Comparison of ENCODE assay signal across 10 cellular contexts in genomic region chr3:11603628-11604027, GRCh38. TPM values are rescaled to one million over a fixed set of nuclear protein-coding genes. Genes with fewer than 3 reads are reported as not detected.
DNase-seq lines count a peak whose midpoint lies in the region; ATAC-seq, FAIRE-seq and TF ChIP-seq lines count a peak whose summit lies in the region.
"Had no signal": no experiment of that assay in that cellular context is flagged by ENCODE, and none has a peak within 500 bp of the region (broad histone marks: within the 10 kb centered on the region; RNA-seq: fewer than 3 reads in every experiment).

No MANE protein-coding gene starts in this region.

- no peak overlapping the region for H3K27ac Mint-ChIP-seq in activated T-cell treated with anti-CD3 and anti-CD28 coated beads, Interleukin-2, amount 50 U/mL, for 72 hours

- H3K4me1 ChIP-seq in HUES48 (ENCODE audit: control insufficient read depth, insufficient read depth, low read length) (peaks cover 63% of the 10 kb centered on the region), GM12878 (ENCODE audit: control insufficient read depth, insufficient read depth, low read length) (peaks cover 14% of the 10 kb centered on the region), kidney (ENCODE audit: control insufficient read depth in 1 of 2, insufficient read depth in 1 of 2, low read depth in 1 of 2, low read length in 2 of 2) (peaks cover 8 to 12% of the 10 kb centered on the region in 2 donors), stomach (peaks cover 26 to 79% (median 61%) of the 10 kb centered on the region in 4 donors)

- no peak for DNase-seq in GM12878 (ENCODE audit: low read depth, low spot score)
- no peak for DNase-seq in kidney
- DNase-seq in stomach, result no peak
- DNase-seq in NOMO-1 treated with dmso at 0.1 percent for 144 hours (lab: John Stamatoyannopoulos, UW; ENCODE audit: unreplicated experiment), result no peak
- no peak for DNase-seq in activated T-cell treated with anti-CD3 and anti-CD28 coated beads, Interleukin-2, amount 50 U/mL, for 72 hours
- no peak for DNase-seq in activated CD8-positive, alpha-beta memory T cell treated with anti-CD3 and anti-CD28 coated beads, Interleukin-2, amount 50 U/mL, for 48 hours
- DNase-seq: activated CD4-positive, alpha-beta T cell treated with anti-CD3 and anti-CD28 coated beads, Interleukin-2, amount 50 U/mL, for 1 hour; NCI-H2081 had no signal

- WGBS in GM12878 (ENCODE audit: insufficient coverage, insufficient replicate concordance, low lambda C conversion rate, missing lambda C conversion rate), result 87% methylated on average over 9 of the region's 9 CpGs
- WGBS in stomach, 5 donors, result 54 to 76% (median 71%) methylated on average over 9 of the region's 9 CpGs

- H3K27ac ChIP-seq in HUES48 (ENCODE audit: low read depth, low read length) (peak overlapping the region; percentile 16), GM12878 (ENCODE audit: control insufficient read depth, insufficient read depth) (peak overlapping the region; percentile 56; the same call in 1 of the 2 replicates), kidney (ENCODE audit: low read depth in 2 of 2, low read length in 2 of 2) (peak overlapping the region; percentile 54 to 68), stomach (peak overlapping the region; percentile 46 to 86 (median 78))

- H3K4me3 ChIP-seq in HUES48 (ENCODE audit: low read depth, low read length), result no peak overlapping the region
- no peak overlapping the region for H3K4me3 ChIP-seq in GM12878
- no peak overlapping the region for H3K4me3 ChIP-seq in kidney (ENCODE audit: low read length in 2 of 2)
- H3K4me3 ChIP-seq in stomach, result no peak overlapping the region

- FAIRE-seq in GM12878 (lab: Jason Lieb, UNC) (no peak), kidney (lab: Jason Lieb, UNC) (no peak)

- H3K9ac ChIP-seq in HUES48 (ENCODE audit: low read depth, low read length), result no peak overlapping the region
- H3K9ac ChIP-seq in GM12878 (ENCODE audit: control insufficient read depth, insufficient read depth, low read length), result no peak overlapping the region
- H3K9ac ChIP-seq in kidney (ENCODE audit: low read length in 2 of 2), result no peak overlapping the region

- H3K36me3 ChIP-seq in HUES48 (ENCODE audit: control insufficient read depth, insufficient read depth, low read length), result peaks cover 14% of the 10 kb centered on the region
- peaks cover 1 to 17% of the 10 kb centered on the region in 2 experiments for H3K36me3 ChIP-seq in GM12878 (ENCODE audit: control insufficient read depth in 2 of 2, insufficient read depth in 2 of 2, low read length in 1 of 2)
- H3K36me3 ChIP-seq in kidney (ENCODE audit: control insufficient read depth in 1 of 2, insufficient read depth in 2 of 2, low read length in 2 of 2), result no peaks in the 10 kb centered on the region
- peaks cover 0 to 22% (median 10%) of the 10 kb centered on the region in 4 donors for H3K36me3 ChIP-seq in stomach

- TF ChIP-seq RAD21 in GM12878 (IDR thresholded peaks at IDR 0.05; ENCODE audit: insufficient read depth, low read depth, low read length), result no peak

- H3K9me3 Mint-ChIP-seq in activated T-cell treated with anti-CD3 and anti-CD28 coated beads, Interleukin-2, amount 50 U/mL, for 72 hours, result no peaks in the 10 kb centered on the region

- CTCF ChIA-PET in GM12878 (lab: Yijun Ruan, JAX), result interaction anchor here (1.3 kb wide), 1 partner anchor 14 kb away, joined by 3 read pairs; no protein-coding TSS in a partner anchor

- H4K20me1 ChIP-seq in GM12878 (ENCODE audit: control insufficient read depth, insufficient read depth), result no peaks in the 10 kb centered on the region

- no TSS peak for BruUV-seq in GM12878 (replicated peaks; lab: Mats Ljungman, UMichigan)

- RAD21 ChIA-PET in GM12878 (lab: Charles Lee; ENCODE audit: unreplicated experiment), result interaction anchor here (1.2 kb wide), 1 partner anchor 35 kb away, joined by 6 read pairs; no protein-coding TSS in a partner anchor

- H3K27me3 Mint-ChIP-seq in activated T-cell treated with anti-CD3 and anti-CD28 coated beads, Interleukin-2, amount 50 U/mL, for 72 hours (ENCODE audit: low read depth), result no peaks in the 10 kb centered on the region

- TF ChIP-seq CTCF in GM12878 (IDR thresholded peaks at IDR 0.05 in 2 of 3, conservative IDR thresholded peaks at IDR 0.05 in 1 of 3; ENCODE audit: control insufficient read depth in 2 of 3, extremely low read depth in 1 of 3, insufficient read depth in 1 of 3, low read depth in 3 of 3, low read length in 3 of 3) (no peak), kidney (IDR thresholded peaks at IDR 0.05; ENCODE audit: borderline replicate concordance, extremely low read depth, insufficient read depth) (no peak), stomach (IDR thresholded peaks at IDR 0.05) (no peak)

- SMC1A ChIA-PET in GM12878 (lab: Charles Lee; ENCODE audit: uncharacterized antibody, unreplicated experiment), result interaction anchor here (0.9 to 5.0 kb wide), 5 partner anchors 11 to 35 kb away, joined by 3 to 35 read pairs (median 7); no protein-coding TSS in a partner anchor

- H3K9me3 ChIP-seq in HUES48 (ENCODE audit: control insufficient read depth, insufficient read depth, low read length) (no peaks in the 10 kb centered on the region), GM12878 (replicated peaks; ENCODE audit: control insufficient read depth, insufficient read depth, low read length) (no peaks in the 10 kb centered on the region; the same call in 2 of the 3 replicates), kidney (ENCODE audit: control insufficient read depth in 1 of 2, low read length in 2 of 2) (no peaks in the 10 kb centered on the region), stomach (no peaks in the 10 kb centered on the region)

- intact Hi-C loops in GM12878 (cut with micrococcal nuclease; ENCODE audit: unreplicated experiment), result loop anchor here (2.0 to 5.0 kb wide), 2 partner anchors 23 to 39 kb away; partner anchors contain the start of gene VGLL4
- intact Hi-C loops in kidney (cut with DNase I), result no loop called here
- intact Hi-C loops in stomach (cut with DNase I; ENCODE audit: low total_unique reads), result no loop called here

- TF ChIP-seq EP300 in GM12878 (IDR thresholded peaks at IDR 0.05; ENCODE audit: borderline replicate concordance in 1 of 2, control insufficient read depth in 1 of 2, low read depth in 2 of 2, low read length in 2 of 2), result no peak
- TF ChIP-seq EP300 in stomach (IDR thresholded peaks at IDR 0.05), result no peak

- peaks cover 71% of the 10 kb centered on the region for H3K79me2 ChIP-seq in GM12878 (ENCODE audit: control insufficient read depth, insufficient read depth, low read length)

- ATAC-seq in GM12878, result no peak
- ATAC-seq in activated T-cell treated with anti-CD3 and anti-CD28 coated beads, Interleukin-2, amount 50 U/mL, for 72 hours (replicated peaks in 1 of 2), result no peak
- ATAC-seq in GM21528 (IDR thresholded peaks at IDR 0.05; ENCODE audit: low FRiP score, unreplicated experiment), result no peak

- H3K4me2 ChIP-seq in GM12878 (ENCODE audit: control insufficient read depth, insufficient read depth), result 0 out of 2 replicates have a peak overlapping the region, but pooled peaks have one; percentile 51

- peaks cover 45% of the 10 kb centered on the region for H3K4me1 Mint-ChIP-seq in activated T-cell treated with anti-CD3 and anti-CD28 coated beads, Interleukin-2, amount 50 U/mL, for 72 hours (ENCODE audit: low read depth)

- H2AFZ ChIP-seq in GM12878 (ENCODE audit: control insufficient read depth, low read depth, low read length), result no peak overlapping the region

- peaks cover 2 to 11% of the 10 kb centered on the region in 2 donors for H3K36me3 Mint-ChIP-seq in activated T-cell treated with anti-CD3 and anti-CD28 coated beads, Interleukin-2, amount 50 U/mL, for 72 hours (ENCODE audit: insufficient read depth in 2 of 2)

- TF ChIP-seq POLR2A in GM12878 (IDR thresholded peaks at IDR 0.05; ENCODE audit: low read depth, low read length) (no peak), stomach (IDR thresholded peaks at IDR 0.05) (no peak)

- POLR2A ChIA-PET in GM12878 (lab: Charles Lee), result interaction anchor here (2.5 kb wide), 1 partner anchor 22 kb away, joined by 10 read pairs; no protein-coding TSS in a partner anchor

- H3K27me3 ChIP-seq in HUES48 (ENCODE audit: control insufficient read depth, insufficient read depth, low read length) (no peaks in the 10 kb centered on the region), GM12878 (replicated peaks in 1 of 2; ENCODE audit: control insufficient read depth in 2 of 2, insufficient read depth in 2 of 2, low read length in 1 of 2) (no peaks in the 10 kb centered on the region), stomach (no peaks in the 10 kb centered on the region)

- in situ Hi-C loops in GM12878 (cut with MboI), result no loop called here

- no peak overlapping the region for H3K4me3 Mint-ChIP-seq in activated T-cell treated with anti-CD3 and anti-CD28 coated beads, Interleukin-2, amount 50 U/mL, for 72 hours

TF ChIP-seq in GM12878, 131 proteins besides CTCF, POLR2A, EP300 and RAD21 (continues in another document):
- TF ChIP-seq NBN (IDR thresholded peaks at IDR 0.05) (no peak), CHD1 (IDR thresholded peaks at IDR 0.05; ENCODE audit: low read depth, low read length) (no peak)

RNA-seq across cellular contexts. Expression of gene VGLL4, which starts 40.1 kb away (rescaled TPM):
- 116 and 126 TPM in 2 replicates for total RNA-seq in GM12878 (2013; cell fraction: nucleolus; rRNA removed)
- total RNA-seq in GM12878 (2014; rRNA removed), result 16.3 and 18.1 TPM in 2 replicates
- total RNA-seq in GM12878 (2014; rRNA removed; fragmentation: Illumina TruSeq; extraction: Trizol), result 15.2 and 15.7 TPM in 2 replicates
- total RNA-seq in GM12878 (2021), result 20.7 and 23.2 TPM in 2 replicates
- 12.6 TPM for polyA plus RNA-seq in GM12878 (2011; ENCODE audit: low read depth)
- 32.9 and 38.1 TPM in 2 replicates for polyA plus RNA-seq in GM12878 (2011; rRNA removed)
- polyA plus RNA-seq in GM12878 (2011; cell fraction: cytosol; rRNA removed), result 39.9 and 41.8 TPM in 2 replicates
- polyA plus RNA-seq in GM12878 (2011; cell fraction: nucleus; rRNA removed), result 43.3 and 49.4 TPM in 2 replicates
- 17.9 and 37.0 TPM in 2 replicates for polyA plus RNA-seq in GM12878 (2012)
- polyA plus RNA-seq in GM12878 (2014; fragmentation: Illumina TruSeq; extraction: Trizol), result 10.6 and 16.0 TPM in 2 replicates
- 1 to 10 TPM in 1 of 2 experiments, under 1 TPM in 1; 0.44 to 1.5 TPM for polyA plus RNA-seq in GM12878 (2014; fragmentation: Nextera tagmentation; extraction: Ambion mirVana)
- polyA plus RNA-seq in GM12878 (2014; rRNA removed), result 25.5 and 28.7 TPM in 2 replicates
- 10 to 100 TPM; 14.9 to 20.6 TPM for polyA plus RNA-seq in GM12878 (2016; fragmentation: Nextera tagmentation; extraction: Ambion mirVana)
- 24.9 and 62.5 TPM in 2 replicates for polyA minus RNA-seq in GM12878 (2011; rRNA and poly(A)+ RNA removed)
- 16.3 and 16.6 TPM in 2 replicates for polyA minus RNA-seq in GM12878 (2011; cell fraction: cytosol; rRNA and poly(A)+ RNA removed)
- 33.7 and 57.3 TPM in 2 replicates for polyA minus RNA-seq in GM12878 (2011; cell fraction: nucleus; rRNA and poly(A)+ RNA removed)
- total RNA-seq in kidney, result 78.5 TPM
- polyA plus RNA-seq in kidney (ENCODE audit: insufficient read depth, low read depth, low replicate concordance), result 41.4 TPM
- 100 to 1,000 TPM in 2 of 5 donors, 10 to 100 TPM in 3; 15.2 to 147 (median 53.8) TPM for total RNA-seq in stomach
- polyA plus RNA-seq in stomach, result 10 to 100 TPM; 18.9 to 33.9 (median 26.0) TPM
- total RNA-seq in activated T-cell treated with anti-CD3 and anti-CD28 coated beads, Interleukin-2, amount 50 U/mL, for 72 hours, result 10 to 100 TPM; 22.3 to 23.7 TPM

Comparison
In these comparisons a context has a peak if more than half of its experiments do, and no peak if none do; other contexts are left out.
1. H3K27ac ChIP-seq: peak in every context shown above with its lines; median percentile 78 in stomach; 61 in kidney; 56 in GM12878; 16 in HUES48.